In the genomic region with DNA sequence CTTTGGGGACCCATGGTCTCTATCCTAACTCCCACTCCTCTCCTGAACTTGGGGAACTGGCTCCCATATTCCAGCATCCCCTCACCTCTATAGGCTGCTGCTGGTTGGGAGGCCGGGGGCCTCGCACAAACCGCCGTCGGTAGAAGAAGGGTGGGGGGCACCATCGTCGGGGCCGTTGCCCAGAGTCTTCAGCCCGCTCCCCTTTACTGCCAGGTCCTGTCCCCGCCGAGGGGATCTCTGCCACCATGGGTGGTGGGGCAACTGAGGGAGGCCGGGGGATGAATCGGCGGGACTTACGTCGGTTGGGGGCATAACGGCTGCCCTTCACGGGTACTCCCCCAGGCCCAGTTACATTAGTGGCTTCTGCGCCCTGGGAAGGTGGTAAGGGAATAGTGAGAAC, we compare ENCODE assay signal across 27 cellular contexts. TPM values are rescaled to one million over a fixed set of nuclear protein-coding genes. Genes with fewer than 3 reads are reported as not detected.
"Had no signal": no experiment of that assay in that cellular context is flagged by ENCODE, and none has a peak within 500 bp of the region (broad histone marks: within the 10 kb centered on the region; RNA-seq: fewer than 3 reads in every experiment).

No MANE protein-coding gene starts in this region.

- ATAC-seq: activated CD8-positive, alpha-beta memory T cell treated with anti-CD3 and anti-CD28 coated beads, Interleukin-2, amount 10 ng/mL, durations not matched to agents 7 days and 5 days; Panc1; SK-N-SH treated with all-trans-retinoic acid at 6 μM for 48 hours had no signal

- H3K4me3 ChIP-seq: breast epithelium, SJSA1 had no signal

- H3K36me3 ChIP-seq: breast epithelium, SJSA1 had no signal

- H3K27ac ChIP-seq: breast epithelium, SJSA1 had no signal

- H3K4me1 ChIP-seq: breast epithelium had no signal

- H3K27me3 ChIP-seq: breast epithelium had no signal

- H3K9me3 ChIP-seq: breast epithelium, SJSA1 had no signal

- DNase-seq: activated B cell treated with CpG ODN at 0.5 μM for 24 hours; activated CD4-positive, alpha-beta T cell treated with anti-CD3 and anti-CD28 coated beads for 1 hour; activated CD4-positive, alpha-beta T cell treated with anti-CD3 and anti-CD28 coated beads, Interleukin-2, amount 10 ng/mL, durations not matched to agents 24 days and 14 days; activated CD4-positive, alpha-beta T cell treated with anti-CD3 and anti-CD28 coated beads, Interleukin-2, amount 50 U/mL, for 48 hours; activated CD8-positive, alpha-beta memory T cell treated with anti-CD3 and anti-CD28 coated beads, Interleukin-2, amount 10 ng/mL, durations not matched to agents 7 days and 5 days; activated effector memory CD4-positive, alpha-beta T cell treated with Interleukin-2 at 50 U/mL for 16 hours; activated naive CD4-positive, alpha-beta T cell; activated T-cell treated with anti-CD3 and anti-CD28 coated beads, Interleukin-2, amount 50 U/mL, for 24 hours; aorta; KG1; NCI-H1092; NCI-H1417; NCI-H1930; NCI-H2171; NCI-H2227 treated with DMSO at 0.1 percent for 48 hours; NCI-H526; NCI-H774; OCI-M1; RPMI8226; SHP77; SW 1271 had no signal

RNA-seq across cellular contexts. Expression of gene YBX2, which starts 4.3 kb away (rescaled TPM):
- total RNA-seq: SJSA1 had no signal

RNA-seq across cellular contexts. Expression of gene SLC2A4, which starts 8.6 kb away (rescaled TPM):
- total RNA-seq: activated B cell treated with CpG ODN at 0.5 μM for 24 hours; activated CD8-positive, alpha-beta memory T cell treated with anti-CD3 and anti-CD28 coated beads, Interleukin-2, amount 10 ng/mL, durations not matched to agents 7 days and 5 days; MCF 10A; NCI-H460 had no signal

RNA-seq across cellular contexts. Expression of gene CLDN7, which starts 27.9 kb away (rescaled TPM):
- total RNA-seq: SJSA1 had no signal
